14 cellular contexts compared by ENCODE assay signal in genomic region chr2:45353879-45354278, GRCh38.
DNase-seq lines count a peak whose midpoint lies in the region; FAIRE-seq and TF ChIP-seq lines count a peak whose summit lies in the region.
"Had no signal": no experiment of that assay in that cellular context is flagged by ENCODE, and none has a peak within 500 bp of the region (broad histone marks: within the 10 kb centered on the region; RNA-seq: fewer than 3 reads in every experiment).

No MANE protein-coding gene starts in this region.

- no peak for TF ChIP-seq POLR2A in esophagus muscularis mucosa (IDR thresholded peaks at IDR 0.05; ENCODE audit: low read depth)

- no peak overlapping the region for H3K27ac ChIP-seq in esophagus muscularis mucosa (replicated peaks in 1 of 4)

- no peak for TF ChIP-seq CTCF in AG10803 (conservative IDR thresholded peaks at IDR 0.05; ENCODE audit: low read length)
- TF ChIP-seq CTCF in bronchial epithelial cell (IDR thresholded peaks at IDR 0.05; ENCODE audit: insufficient read depth, low read length, severe bottlenecking): no peak
- no peak for TF ChIP-seq CTCF in esophagus muscularis mucosa (IDR thresholded peaks at IDR 0.05)

- no peak overlapping the region for H3K4me3 ChIP-seq in AG10803 (ENCODE audit: low read length)
- H3K4me3 ChIP-seq in bronchial epithelial cell (ENCODE audit: low read depth, low read length): no peak overlapping the region
- no peak overlapping the region for H3K4me3 ChIP-seq in esophagus muscularis mucosa

- H3K36me3 ChIP-seq in bronchial epithelial cell (ENCODE audit: control insufficient read depth, insufficient read depth, low read length) (no peaks in the 10 kb centered on the region), esophagus muscularis mucosa (no peaks in the 10 kb centered on the region)

- no peaks in the 10 kb centered on the region for H3K4me1 ChIP-seq in esophagus muscularis mucosa

- no peak for TF ChIP-seq EP300 in esophagus muscularis mucosa (IDR thresholded peaks at IDR 0.05)

- FAIRE-seq in bronchial epithelial cell (lab: Jason Lieb, UNC): no peak

- WGBS in esophagus muscularis mucosa: 68% methylated on average over 2 of the region's 2 CpGs

- H3K27me3 ChIP-seq in bronchial epithelial cell (ENCODE audit: control insufficient read depth, insufficient read depth, low read length) (no peaks in the 10 kb centered on the region), esophagus muscularis mucosa (no peaks in the 10 kb centered on the region)

- H3K9me3 ChIP-seq in esophagus muscularis mucosa: no peaks in the 10 kb centered on the region

- DNase-seq in AG10803 (ENCODE audit: low read depth) (peak; percentile 91), LHCN-M2 (ENCODE audit: low read depth) (peak; percentile 99), bronchial epithelial cell (ENCODE audit: low read depth) (peak; percentile 80), lung microvascular endothelial cell (ENCODE audit: low read depth in 2 of 2) (peak; percentile 79 to 97), DMS114 treated with DMSO at 0.1 percent for 48 hours (lab: John Stamatoyannopoulos, UW; ENCODE audit: unreplicated experiment) (no peak), esophagus muscularis mucosa (ENCODE audit: extremely low spot score) (no peak), NCI-H2029 (lab: John Stamatoyannopoulos, UW) (no peak)
- DNase-seq in stimulated activated naive CD4-positive, alpha-beta T cell (lab: John Stamatoyannopoulos, UW): no peak
- DNase-seq: activated B cell treated with CpG ODN at 0.5 μM for 24 hours; cortex of kidney; naive B cell; NCI-H2081 treated with DMSO at 0.1 percent for 48 hours; OCI-M1; stimulated activated CD4-positive, alpha-beta T cell treated with anti-CD3 and anti-CD28 coated beads, Interleukin-12 subunit alpha, Interleukin-12 subunit beta, amount 100 ng/mL, for 4 hours had no signal

- intact Hi-C loops in esophagus muscularis mucosa (cut with DNase I): no loop called here

Comparison
In these comparisons a context has a peak if more than half of its experiments do, and no peak if none do; other contexts are left out.
1. DNase-seq: peak in AG10803 (single experiment), LHCN-M2 (single experiment), bronchial epithelial cell (single experiment) and lung microvascular endothelial cell (2 of 2); none in DMS114 treated with DMSO at 0.1 percent for 48 hours (single experiment), stimulated activated naive CD4-positive, alpha-beta T cell (0 of 6), esophagus muscularis mucosa (single experiment) and NCI-H2029 (single experiment).